1 cellular context compared by ENCODE assay signal in the genomic region with DNA sequence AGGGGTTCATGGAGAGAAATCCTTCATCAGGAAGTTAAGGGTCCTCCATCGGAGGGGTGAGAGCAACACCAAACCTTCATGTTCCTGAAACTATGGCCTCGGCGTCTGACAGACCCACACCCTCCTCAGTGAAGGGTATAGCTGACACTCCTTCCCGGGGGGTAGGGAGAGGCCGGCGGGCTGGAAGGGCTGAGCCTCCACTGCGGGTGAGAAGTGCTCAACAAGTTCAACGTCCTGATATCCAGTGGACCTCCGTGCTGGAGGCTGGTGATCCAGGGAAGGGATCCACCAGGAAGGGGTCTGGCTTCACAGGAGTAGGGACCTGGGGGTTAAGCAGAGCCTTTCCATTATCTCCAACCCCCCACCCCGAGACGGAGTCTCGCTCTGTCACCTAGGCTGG.
TF ChIP-seq lines count a peak whose summit lies in the region.

No MANE protein-coding gene starts in this region.

TF ChIP-seq in K562, 482 proteins besides CTCF, POLR2A, EP300 and RAD21 (continued from another document):
- TF ChIP-seq, protein P1, sequence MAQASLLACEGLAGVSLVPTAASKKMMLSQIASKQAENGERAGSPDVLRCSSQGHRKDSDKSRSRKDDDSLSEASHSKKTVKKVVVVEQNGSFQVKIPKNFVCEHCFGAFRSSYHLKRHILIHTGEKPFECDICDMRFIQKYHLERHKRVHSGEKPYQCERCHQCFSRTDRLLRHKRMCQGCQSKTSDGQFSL (CRISPR knock-in tag; IDR thresholded peaks at IDR 0.05), result no peak
- TF ChIP-seq, protein P1 (tag; IDR thresholded peaks at IDR 0.05), result no peak
- no peak for TF ChIP-seq ZFX (CRISPR knock-in tag; IDR thresholded peaks at IDR 0.05)
- TF ChIP-seq U2AF1 (optimal IDR thresholded peaks at IDR 0.05; ENCODE audit: low read depth, low read length), result no peak
